In genomic region chr6:39018103-39018502, GRCh38 we compare ENCODE assay signal across 21 cellular contexts. TPM values are rescaled to one million over a fixed set of nuclear protein-coding genes. Genes with fewer than 3 reads are reported as not detected.
"Had no signal": no experiment of that assay in that cellular context is flagged by ENCODE, and none has a peak within 500 bp of the region (broad histone marks: within the 10 kb centered on the region; RNA-seq: fewer than 3 reads in every experiment).

No MANE protein-coding gene starts in this region.

- H3K27ac ChIP-seq: brain microvascular endothelial cell, coronary artery, esophagus squamous epithelium, transverse colon, uterus had no signal

- H3K27ac Mint-ChIP-seq: activated CD4-positive, alpha-beta T cell treated with anti-CD3 and anti-CD28 coated beads, Interleukin-2, amount 10 ng/mL, durations not matched to agents 24 days and 14 days; activated CD8-positive, alpha-beta T cell treated with anti-CD3 and anti-CD28 coated beads for 36 hours; activated T-helper 17 cell treated with anti-CD3 and anti-CD28 coated beads, Interleukin-2, amount 50 U/mL, for 72 hours; nephron; T-helper 1 cell treated with Interleukin-12 subunit alpha and Interleukin-12 subunit beta and Interleukin-4 antibody, amounts not matched to agents 30 μg/mL and 1 μg/mL, for 36 hours had no signal

- H3K36me3 ChIP-seq: brain microvascular endothelial cell, esophagus squamous epithelium, transverse colon, uterus had no signal

- ATAC-seq: activated CD8-positive, alpha-beta T cell treated with anti-CD3 and anti-CD28 coated beads for 36 hours; activated T-helper 17 cell treated with anti-CD3 and anti-CD28 coated beads, Interleukin-2, amount 50 U/mL, for 72 hours had no signal

- H3K4me3 ChIP-seq: coronary artery, esophagus squamous epithelium, transverse colon, uterus had no signal

- H3K4me1 ChIP-seq: esophagus squamous epithelium, transverse colon, uterus had no signal

- H3K27me3 ChIP-seq: brain microvascular endothelial cell, transverse colon, uterus had no signal

- DNase-seq: activated CD4-positive, alpha-beta T cell treated with anti-CD3 and anti-CD28 coated beads, Interleukin-2, amount 10 ng/mL, durations not matched to agents 24 days and 14 days; activated CD8-positive, alpha-beta T cell treated with anti-CD3 and anti-CD28 coated beads for 36 hours; activated naive CD4-positive, alpha-beta T cell treated with Interleukin-2 at 50 U/mL for 16 hours; activated T-cell treated with anti-CD3 and anti-CD28 coated beads, Interleukin-2, amount 50 U/mL, for 1 hour; brain microvascular endothelial cell; esophagus squamous epithelium; hippocampal formation; left cardiac atrium; midbrain; stimulated activated CD4-positive, alpha-beta T cell treated with anti-CD3 and anti-CD28 coated beads, Interleukin-2, amount 100 ng/mL, for 24 hours; stimulated activated naive CD4-positive, alpha-beta T cell treated with Interleukin-2 at 50 U/mL for 16 hours; substantia nigra; transverse colon; uterus had no signal

- H3K9me3 Mint-ChIP-seq: activated CD4-positive, alpha-beta T cell treated with anti-CD3 and anti-CD28 coated beads, Interleukin-2, amount 10 ng/mL, durations not matched to agents 24 days and 14 days; activated CD8-positive, alpha-beta T cell treated with anti-CD3 and anti-CD28 coated beads for 36 hours; activated T-helper 17 cell treated with anti-CD3 and anti-CD28 coated beads, Interleukin-2, amount 50 U/mL, for 72 hours; central memory CD8-positive, alpha-beta T cell; nephron; T-helper 1 cell treated with Interleukin-12 subunit alpha and Interleukin-12 subunit beta and Interleukin-4 antibody, amounts not matched to agents 30 μg/mL and 1 μg/mL, for 36 hours had no signal

- H3K9me3 ChIP-seq: esophagus squamous epithelium, transverse colon, uterus had no signal

RNA-seq across cellular contexts. Expression of gene GLP1R, which starts 30.5 kb away (rescaled TPM):
- total RNA-seq: activated T-helper 17 cell treated with anti-CD3 and anti-CD28 coated beads, Interleukin-2, amount 50 U/mL, for 72 hours; lung microvascular endothelial cell; renal cortical epithelial cell; transverse colon had no signal
